In the genomic region with DNA sequence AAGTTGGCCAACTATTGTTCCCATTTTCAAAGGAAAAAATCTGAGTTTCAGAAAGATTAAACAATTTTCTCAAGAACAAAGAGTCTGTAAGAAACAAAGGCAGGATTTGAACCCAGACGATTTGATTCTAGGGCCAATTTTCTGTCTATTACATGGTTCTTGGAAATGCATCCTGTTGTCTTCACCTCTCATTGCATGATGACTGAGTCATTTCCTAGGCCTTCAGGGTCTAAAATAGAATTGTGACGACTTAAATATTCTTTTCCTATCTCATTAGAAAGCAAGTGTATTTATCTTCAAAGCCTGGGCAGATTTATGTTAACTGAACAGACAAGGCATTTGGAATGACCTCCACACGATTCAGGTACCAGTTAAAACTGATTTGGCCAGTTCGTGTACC, we compare ENCODE assay signal across 20 cellular contexts.
"Had no signal": no experiment of that assay in that cellular context is flagged by ENCODE, and none has a peak within 500 bp of the region (broad histone marks: within the 10 kb centered on the region; RNA-seq: fewer than 3 reads in every experiment).

No MANE protein-coding gene starts in this region.

- H3K27ac ChIP-seq: coronary artery, dorsolateral prefrontal cortex, epithelial cell of prostate, esophagus muscularis mucosa, heart left ventricle, neutrophil, psoas muscle, right lobe of liver, tibial artery, upper lobe of left lung, uterus had no signal

- DNase-seq: dorsolateral prefrontal cortex; effector CD8-positive, alpha-beta T cell; heart left ventricle; hypothalamus; mucosa of descending colon; naive thymus-derived CD8-positive, alpha-beta T cell; psoas muscle; retina; right lobe of liver; stimulated activated CD4-positive, alpha-beta T cell treated with anti-CD3 and anti-CD28 coated beads, Interleukin-4, amount 100 ng/mL, for 1 hour; stimulated activated CD8-positive, alpha-beta memory T cell treated with anti-CD3 and anti-CD28 coated beads, Interleukin-4, amount 100 ng/mL, for 48 hours; tibial artery; upper lobe of left lung; uterus had no signal

- H3K36me3 ChIP-seq: esophagus muscularis mucosa, heart left ventricle, neutrophil, right lobe of liver, tibial artery, upper lobe of left lung, uterus had no signal

- ATAC-seq: heart left ventricle; left lobe of liver; mucosa of descending colon; naive thymus-derived CD8-positive, alpha-beta T cell; psoas muscle; right lobe of liver; stimulated activated effector memory CD8-positive, alpha-beta T cell treated with anti-CD3 and anti-CD28 coated beads, Interleukin-12 subunit alpha, Interleukin-12 subunit beta, amount 100 ng/mL, for 72 hours had no signal

- H3K4me1 ChIP-seq: esophagus muscularis mucosa, heart left ventricle, psoas muscle, right lobe of liver, upper lobe of left lung, uterus had no signal

- H3K9me3 ChIP-seq: esophagus muscularis mucosa, heart left ventricle, mucosa of descending colon, neutrophil, psoas muscle, right lobe of liver, tibial artery, upper lobe of left lung, uterus had no signal

- H3K4me3 ChIP-seq: coronary artery, dorsolateral prefrontal cortex, esophagus muscularis mucosa, heart left ventricle, mucosa of descending colon, psoas muscle, right lobe of liver, tibial artery, upper lobe of left lung, uterus had no signal

- H3K27me3 ChIP-seq: dorsolateral prefrontal cortex, neutrophil, right lobe of liver, tibial artery, upper lobe of left lung, uterus had no signal
